In the genomic region with DNA sequence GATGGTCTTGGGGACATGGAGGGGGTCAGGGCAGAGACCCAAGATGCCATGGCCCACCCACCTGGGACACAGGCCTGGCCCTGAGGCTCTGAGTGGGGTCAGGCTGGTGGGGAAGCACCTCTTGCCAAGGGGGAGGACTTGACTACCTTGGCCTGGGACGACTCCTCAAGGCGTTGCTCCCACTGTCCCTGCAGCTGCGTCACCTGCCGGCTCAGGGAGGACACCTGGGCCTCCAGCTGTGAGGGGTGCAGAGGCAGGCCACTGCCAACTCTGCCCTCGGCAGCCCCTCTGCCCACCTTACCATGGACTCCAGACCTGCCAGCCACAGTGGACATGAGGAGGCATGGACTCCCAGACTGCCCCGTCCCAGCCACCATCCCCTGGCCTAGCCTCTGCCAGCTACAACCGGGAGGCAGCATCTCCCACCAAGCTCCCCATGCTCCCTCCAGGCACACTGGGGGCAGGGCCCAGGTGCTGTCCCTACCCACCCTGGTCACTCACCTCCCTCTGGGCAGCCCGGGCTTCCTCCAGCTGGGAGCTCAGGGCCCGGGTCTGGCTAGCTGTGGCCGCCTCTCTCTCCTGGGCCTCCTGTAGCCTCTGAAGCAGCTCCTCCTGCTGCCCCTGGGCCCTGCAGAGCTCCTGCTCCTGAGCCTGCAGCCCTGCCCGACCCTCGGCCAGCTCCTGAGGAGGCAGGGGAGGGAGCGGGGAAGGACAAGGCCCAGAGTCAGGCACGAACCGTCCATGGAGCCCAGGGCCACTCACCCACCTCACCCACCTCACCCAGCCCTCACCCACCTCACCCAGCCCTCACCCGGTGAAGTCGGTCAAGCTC, we compare ENCODE assay signal across 1 cellular context.
TF ChIP-seq lines count a peak whose summit lies in the region.

No MANE protein-coding gene starts in this region.

TF ChIP-seq in HCT116, 20 proteins besides CTCF, POLR2A, EP300 and RAD21 (continued from another document):
- TF ChIP-seq, protein P1, sequence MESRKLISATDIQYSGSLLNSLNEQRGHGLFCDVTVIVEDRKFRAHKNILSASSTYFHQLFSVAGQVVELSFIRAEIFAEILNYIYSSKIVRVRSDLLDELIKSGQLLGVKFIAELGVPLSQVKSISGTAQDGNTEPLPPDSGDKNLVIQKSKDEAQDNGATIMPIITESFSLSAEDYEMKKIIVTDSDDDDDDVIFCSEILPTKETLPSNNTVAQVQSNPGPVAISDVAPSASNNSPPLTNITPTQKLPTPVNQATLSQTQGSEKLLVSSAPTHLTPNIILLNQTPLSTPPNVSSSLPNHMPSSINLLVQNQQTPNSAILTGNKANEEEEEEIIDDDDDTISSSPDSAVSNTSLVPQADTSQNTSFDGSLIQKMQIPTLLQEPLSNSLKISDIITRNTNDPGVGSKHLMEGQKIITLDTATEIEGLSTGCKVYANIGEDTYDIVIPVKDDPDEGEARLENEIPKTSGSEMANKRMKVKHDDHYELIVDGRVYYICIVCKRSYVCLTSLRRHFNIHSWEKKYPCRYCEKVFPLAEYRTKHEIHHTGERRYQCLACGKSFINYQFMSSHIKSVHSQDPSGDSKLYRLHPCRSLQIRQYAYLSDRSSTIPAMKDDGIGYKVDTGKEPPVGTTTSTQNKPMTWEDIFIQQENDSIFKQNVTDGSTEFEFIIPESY (IDR thresholded peaks at IDR 0.05; ENCODE audit: extremely low read depth, insufficient replicate concordance, low read length): no peak
- TF ChIP-seq ELF1 (IDR thresholded peaks at IDR 0.05; ENCODE audit: borderline replicate concordance, low read depth) (no peak), CEBPB (IDR thresholded peaks at IDR 0.05; ENCODE audit: low read depth) (no peak), EGR1 (IDR thresholded peaks at IDR 0.05; ENCODE audit: low read depth) (no peak), SIN3A (IDR thresholded peaks at IDR 0.05; ENCODE audit: low read depth) (no peak), FOSL1 (IDR thresholded peaks at IDR 0.05; ENCODE audit: low read depth) (no peak), POLR2AphosphoS5 (IDR thresholded peaks at IDR 0.05; ENCODE audit: low read depth, low read length) (no peak; the same call in 1 of the 2 replicates), CBX3 (IDR thresholded peaks at IDR 0.05; ENCODE audit: low read depth) (no peak), SP1 (IDR thresholded peaks at IDR 0.05; ENCODE audit: low read depth) (no peak), SRF (IDR thresholded peaks at IDR 0.05; ENCODE audit: low read depth) (no peak)
- TF ChIP-seq, protein P2, sequence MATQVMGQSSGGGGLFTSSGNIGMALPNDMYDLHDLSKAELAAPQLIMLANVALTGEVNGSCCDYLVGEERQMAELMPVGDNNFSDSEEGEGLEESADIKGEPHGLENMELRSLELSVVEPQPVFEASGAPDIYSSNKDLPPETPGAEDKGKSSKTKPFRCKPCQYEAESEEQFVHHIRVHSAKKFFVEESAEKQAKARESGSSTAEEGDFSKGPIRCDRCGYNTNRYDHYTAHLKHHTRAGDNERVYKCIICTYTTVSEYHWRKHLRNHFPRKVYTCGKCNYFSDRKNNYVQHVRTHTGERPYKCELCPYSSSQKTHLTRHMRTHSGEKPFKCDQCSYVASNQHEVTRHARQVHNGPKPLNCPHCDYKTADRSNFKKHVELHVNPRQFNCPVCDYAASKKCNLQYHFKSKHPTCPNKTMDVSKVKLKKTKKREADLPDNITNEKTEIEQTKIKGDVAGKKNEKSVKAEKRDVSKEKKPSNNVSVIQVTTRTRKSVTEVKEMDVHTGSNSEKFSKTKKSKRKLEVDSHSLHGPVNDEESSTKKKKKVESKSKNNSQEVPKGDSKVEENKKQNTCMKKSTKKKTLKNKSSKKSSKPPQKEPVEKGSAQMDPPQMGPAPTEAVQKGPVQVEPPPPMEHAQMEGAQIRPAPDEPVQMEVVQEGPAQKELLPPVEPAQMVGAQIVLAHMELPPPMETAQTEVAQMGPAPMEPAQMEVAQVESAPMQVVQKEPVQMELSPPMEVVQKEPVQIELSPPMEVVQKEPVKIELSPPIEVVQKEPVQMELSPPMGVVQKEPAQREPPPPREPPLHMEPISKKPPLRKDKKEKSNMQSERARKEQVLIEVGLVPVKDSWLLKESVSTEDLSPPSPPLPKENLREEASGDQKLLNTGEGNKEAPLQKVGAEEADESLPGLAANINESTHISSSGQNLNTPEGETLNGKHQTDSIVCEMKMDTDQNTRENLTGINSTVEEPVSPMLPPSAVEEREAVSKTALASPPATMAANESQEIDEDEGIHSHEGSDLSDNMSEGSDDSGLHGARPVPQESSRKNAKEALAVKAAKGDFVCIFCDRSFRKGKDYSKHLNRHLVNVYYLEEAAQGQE (IDR thresholded peaks at IDR 0.05; ENCODE audit: low read depth): no peak
- TF ChIP-seq, protein P3, sequence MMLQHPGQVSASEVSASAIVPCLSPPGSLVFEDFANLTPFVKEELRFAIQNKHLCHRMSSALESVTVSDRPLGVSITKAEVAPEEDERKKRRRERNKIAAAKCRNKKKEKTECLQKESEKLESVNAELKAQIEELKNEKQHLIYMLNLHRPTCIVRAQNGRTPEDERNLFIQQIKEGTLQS (IDR thresholded peaks at IDR 0.05): no peak
TF ChIP-seq in HCT116: peak in this region for 0.
